ENCODE assay signal across 8 cellular contexts in the genomic region with DNA sequence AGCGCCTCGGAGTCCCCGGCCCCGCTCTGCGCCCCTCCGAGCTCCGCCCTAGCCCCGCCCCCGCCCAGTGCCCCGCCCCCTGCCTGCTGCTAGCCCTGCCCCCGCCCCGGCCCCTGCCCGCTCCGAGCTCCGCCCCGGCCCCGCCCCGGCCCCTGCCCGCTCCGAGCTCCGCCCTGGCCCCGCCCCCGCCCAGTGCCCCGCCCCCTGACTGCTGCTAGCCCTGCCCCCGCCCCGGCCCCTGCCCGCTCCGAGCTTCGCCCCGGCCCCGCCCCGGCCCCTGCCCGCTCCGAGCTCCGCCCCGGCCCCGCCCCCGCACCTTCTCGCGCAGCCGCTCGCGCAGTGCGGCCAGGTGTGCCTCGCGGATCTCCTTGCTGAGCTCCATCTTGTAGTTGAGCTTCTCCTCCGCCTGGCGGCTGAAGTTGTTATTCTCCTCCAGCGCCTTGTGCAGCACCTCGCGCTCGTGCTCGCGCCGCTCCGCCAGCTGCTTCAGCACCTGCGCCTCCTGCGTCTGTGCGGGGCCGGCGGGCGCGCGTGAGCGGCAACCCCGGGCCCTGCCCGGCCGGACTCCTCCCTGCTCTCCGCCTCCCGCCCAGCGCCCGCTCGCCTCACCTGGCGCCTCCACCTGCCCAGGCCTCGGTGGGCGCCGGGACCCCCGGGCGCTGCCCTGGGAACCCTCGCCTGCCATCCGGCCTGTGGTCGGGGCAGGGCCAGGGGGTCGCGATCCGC. TPM values are rescaled to one million over a fixed set of nuclear protein-coding genes. Genes with fewer than 3 reads are reported as not detected.
DNase-seq lines count a peak whose midpoint lies in the region; ATAC-seq and TF ChIP-seq lines count a peak whose summit lies in the region.

No MANE protein-coding gene starts in this region.

- H3K27me3 ChIP-seq in CD8-positive, alpha-beta T cell (ENCODE audit: insufficient read depth, low read length): no peaks in the 10 kb centered on the region
- H3K27me3 ChIP-seq in HL-60 (ENCODE audit: insufficient read depth, poor library complexity, severe bottlenecking) (no peaks in the 10 kb centered on the region), NT2/D1 (ENCODE audit: insufficient read depth, insufficient read length) (no peaks in the 10 kb centered on the region), mucosa of rectum (ENCODE audit: control insufficient read depth in 2 of 2, insufficient read depth in 2 of 2, low read length in 2 of 2) (peaks cover 2 to 3% of the 10 kb centered on the region in 2 donors)

- H3K9me3 Mint-ChIP-seq in CD8-positive, alpha-beta T cell: no peaks in the 10 kb centered on the region

- H3K27ac ChIP-seq in CD8-positive, alpha-beta T cell (ENCODE audit: low read depth, low read length): peak overlapping the region; percentile 94
- H3K27ac ChIP-seq in HL-60 (replicated peaks): peak overlapping the region; percentile 67
- H3K27ac ChIP-seq in mucosa of rectum (ENCODE audit: low read depth in 2 of 2, low read length in 2 of 2): peak overlapping the region; percentile 77 to 90

- no peaks in the 10 kb centered on the region for H3K27me3 Mint-ChIP-seq in CD8-positive, alpha-beta T cell (ENCODE audit: low read depth)

- peak; percentile 96 to 99 (median 98) for DNase-seq in CD8-positive, alpha-beta T cell
- peak; percentile 63 to 85 for DNase-seq in HL-60 (ENCODE audit: low read depth in 1 of 2, low spot score in 1 of 2)
- DNase-seq in NT2/D1 (ENCODE audit: low read depth, low spot score): peak; percentile 94
- DNase-seq in activated T-cell treated with anti-CD3 and anti-CD28 coated beads for 24 hours (ENCODE audit: low read depth): peak; percentile 92
- DNase-seq in epithelial cell of proximal tubule (ENCODE audit: low read depth): no peak
- peak; percentile 94 to 95 for DNase-seq in stimulated activated CD8-positive, alpha-beta memory T cell treated with anti-CD3 and anti-CD28 coated beads, Interleukin-7, amount 100 ng/mL, for 1 hour (ENCODE audit: low read depth in 2 of 2)

- H3K4me3 Mint-ChIP-seq in CD8-positive, alpha-beta T cell: peak overlapping the region; percentile 83

- H3K4me1 Mint-ChIP-seq in CD8-positive, alpha-beta T cell (ENCODE audit: low read depth): peaks cover 24% of the 10 kb centered on the region

- peak overlapping the region; percentile 98 for H3K4me3 ChIP-seq in CD8-positive, alpha-beta T cell (ENCODE audit: low read depth, low read length)
- H3K4me3 ChIP-seq in HL-60 (replicated peaks; ENCODE audit: insufficient read depth, low read length) (peak overlapping the region; percentile 49), NT2/D1 (ENCODE audit: insufficient read length, low read depth) (peak overlapping the region; percentile 63), epithelial cell of proximal tubule (ENCODE audit: low read depth, low read length) (peak overlapping the region; percentile 52), mucosa of rectum (ENCODE audit: low read length in 2 of 2) (peak overlapping the region; percentile 65 to 77)

- no peaks in the 10 kb centered on the region for H3K36me3 ChIP-seq in CD8-positive, alpha-beta T cell (ENCODE audit: insufficient read depth, low read length)
- H3K36me3 ChIP-seq in NT2/D1 (ENCODE audit: insufficient read depth, insufficient read length, low read length): peaks cover 2% of the 10 kb centered on the region
- no peaks in the 10 kb centered on the region for H3K36me3 ChIP-seq in mucosa of rectum (ENCODE audit: control insufficient read depth in 2 of 2, insufficient read depth in 2 of 2, low read length in 2 of 2)

- CTCF ChIA-PET in CD8-positive, alpha-beta T cell (lab: Charles Lee): interaction anchor here (0.6 to 2.6 kb wide), 24 partner anchors 10 to 222 kb away, joined by 3 to 23 read pairs (median 6); a partner anchor contains a TSS

- peak overlapping the region; percentile 37 for H3K27ac Mint-ChIP-seq in CD8-positive, alpha-beta T cell

- no peaks in the 10 kb centered on the region for H3K9me3 ChIP-seq in CD8-positive, alpha-beta T cell (ENCODE audit: low read length)
- H3K9me3 ChIP-seq in NT2/D1 (ENCODE audit: insufficient read depth, low read length) (no peaks in the 10 kb centered on the region), mucosa of rectum (ENCODE audit: control insufficient read depth in 2 of 2, low read length in 2 of 2) (no peaks in the 10 kb centered on the region)

- H3K4me1 ChIP-seq in CD8-positive, alpha-beta T cell (ENCODE audit: insufficient read depth, low read length): peaks cover 27% of the 10 kb centered on the region
- H3K4me1 ChIP-seq in NT2/D1 (ENCODE audit: insufficient read depth, insufficient read length) (peaks cover 28% of the 10 kb centered on the region), mucosa of rectum (ENCODE audit: control insufficient read depth in 2 of 2, insufficient read depth in 2 of 2, low read length in 2 of 2) (peaks cover 7% of the 10 kb centered on the region in 2 donors)

- peak; percentile 67 for ATAC-seq in CD8-positive, alpha-beta T cell
- ATAC-seq in GM19455 (IDR thresholded peaks at IDR 0.05; ENCODE audit: unreplicated experiment): peak; percentile 50

- H3K36me3 Mint-ChIP-seq in CD8-positive, alpha-beta T cell: peaks cover 25% of the 10 kb centered on the region

- peak; percentile 53 for TF ChIP-seq CTCF in CD8-positive, alpha-beta T cell (IDR thresholded peaks at IDR 0.05)
- no peak for TF ChIP-seq CTCF in HL-60 (IDR thresholded peaks at IDR 0.05; ENCODE audit: insufficient read depth, low read length)
- TF ChIP-seq CTCF in epithelial cell of proximal tubule (conservative IDR thresholded peaks at IDR 0.05; ENCODE audit: low read depth, low read length): peak; percentile 44

- intact Hi-C loops in CD8-positive, alpha-beta T cell (cut with DNase I, micrococcal nuclease): loop anchor here (1.0 to 5.0 kb wide), 10 partner anchors 10 to 220 kb away; a partner anchor contains a TSS

- POLR2A ChIA-PET in CD8-positive, alpha-beta T cell (lab: Charles Lee): interaction anchor here (0.7 to 6.4 kb wide), 19 partner anchors 10 to 222 kb away, joined by 3 to 150 read pairs (median 5); a partner anchor contains a TSS

- H3K9ac ChIP-seq in NT2/D1 (ENCODE audit: insufficient read length, low read depth) (peak overlapping the region; percentile 91), mucosa of rectum (ENCODE audit: low read depth in 1 of 2, low read length in 2 of 2) (peak overlapping the region in 1 of 2 donors; percentile 64)

RNA-seq across cellular contexts. Expression of a gene that starts 11.3 kb away (rescaled TPM):
- total RNA-seq in CD8-positive, alpha-beta T cell: 10 to 100 TPM; 64.2 to 65.9 TPM
- 64.5 and 112 TPM in 2 replicates for total RNA-seq in epithelial cell of proximal tubule

RNA-seq across cellular contexts. Expression of a gene that starts 15.1 kb away (rescaled TPM):
- 10 to 100 TPM; 31.4 to 33.8 TPM for total RNA-seq in CD8-positive, alpha-beta T cell
- 10.5 and 10.7 TPM in 2 replicates for total RNA-seq in epithelial cell of proximal tubule

RNA-seq across cellular contexts. Expression of a gene that starts 16.2 kb away (rescaled TPM):
- 10 to 100 TPM; 21.4 to 24.9 TPM for total RNA-seq in CD8-positive, alpha-beta T cell
- 26.5 and 29.1 TPM in 2 replicates for total RNA-seq in epithelial cell of proximal tubule

RNA-seq across cellular contexts. Expression of a gene that starts 54.5 kb away (rescaled TPM):
- 1 to 10 TPM; 2.0 to 3.0 TPM for total RNA-seq in CD8-positive, alpha-beta T cell
- total RNA-seq in epithelial cell of proximal tubule: 509 and 817 TPM in 2 replicates
